Comparison of ENCODE assay signal across 1 cellular context in the genomic region with DNA sequence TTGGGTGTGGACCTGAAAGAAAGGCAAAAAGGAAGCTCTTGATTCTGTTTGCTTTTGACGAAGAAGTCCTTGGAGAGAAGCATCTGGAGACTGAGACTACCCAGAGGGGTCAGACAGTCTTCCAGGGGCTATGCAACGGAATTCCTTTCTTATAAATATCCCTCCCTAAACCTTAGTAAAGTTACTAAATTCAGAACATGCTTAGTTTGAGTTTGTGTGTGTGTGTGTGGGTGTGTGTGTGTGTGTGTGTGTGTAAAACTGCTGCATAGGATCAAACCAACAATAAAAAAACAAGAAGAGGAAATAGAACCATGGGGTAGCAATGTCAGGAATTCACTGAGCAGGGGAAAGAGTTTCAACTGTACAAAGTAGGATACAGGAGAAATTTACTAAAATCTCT.
TF ChIP-seq lines count a peak whose summit lies in the region.

No MANE protein-coding gene starts in this region.

TF ChIP-seq in GM23338, 12 proteins besides CTCF, POLR2A, EP300 and RAD21 (continued from another document):
- TF ChIP-seq, protein P1, sequence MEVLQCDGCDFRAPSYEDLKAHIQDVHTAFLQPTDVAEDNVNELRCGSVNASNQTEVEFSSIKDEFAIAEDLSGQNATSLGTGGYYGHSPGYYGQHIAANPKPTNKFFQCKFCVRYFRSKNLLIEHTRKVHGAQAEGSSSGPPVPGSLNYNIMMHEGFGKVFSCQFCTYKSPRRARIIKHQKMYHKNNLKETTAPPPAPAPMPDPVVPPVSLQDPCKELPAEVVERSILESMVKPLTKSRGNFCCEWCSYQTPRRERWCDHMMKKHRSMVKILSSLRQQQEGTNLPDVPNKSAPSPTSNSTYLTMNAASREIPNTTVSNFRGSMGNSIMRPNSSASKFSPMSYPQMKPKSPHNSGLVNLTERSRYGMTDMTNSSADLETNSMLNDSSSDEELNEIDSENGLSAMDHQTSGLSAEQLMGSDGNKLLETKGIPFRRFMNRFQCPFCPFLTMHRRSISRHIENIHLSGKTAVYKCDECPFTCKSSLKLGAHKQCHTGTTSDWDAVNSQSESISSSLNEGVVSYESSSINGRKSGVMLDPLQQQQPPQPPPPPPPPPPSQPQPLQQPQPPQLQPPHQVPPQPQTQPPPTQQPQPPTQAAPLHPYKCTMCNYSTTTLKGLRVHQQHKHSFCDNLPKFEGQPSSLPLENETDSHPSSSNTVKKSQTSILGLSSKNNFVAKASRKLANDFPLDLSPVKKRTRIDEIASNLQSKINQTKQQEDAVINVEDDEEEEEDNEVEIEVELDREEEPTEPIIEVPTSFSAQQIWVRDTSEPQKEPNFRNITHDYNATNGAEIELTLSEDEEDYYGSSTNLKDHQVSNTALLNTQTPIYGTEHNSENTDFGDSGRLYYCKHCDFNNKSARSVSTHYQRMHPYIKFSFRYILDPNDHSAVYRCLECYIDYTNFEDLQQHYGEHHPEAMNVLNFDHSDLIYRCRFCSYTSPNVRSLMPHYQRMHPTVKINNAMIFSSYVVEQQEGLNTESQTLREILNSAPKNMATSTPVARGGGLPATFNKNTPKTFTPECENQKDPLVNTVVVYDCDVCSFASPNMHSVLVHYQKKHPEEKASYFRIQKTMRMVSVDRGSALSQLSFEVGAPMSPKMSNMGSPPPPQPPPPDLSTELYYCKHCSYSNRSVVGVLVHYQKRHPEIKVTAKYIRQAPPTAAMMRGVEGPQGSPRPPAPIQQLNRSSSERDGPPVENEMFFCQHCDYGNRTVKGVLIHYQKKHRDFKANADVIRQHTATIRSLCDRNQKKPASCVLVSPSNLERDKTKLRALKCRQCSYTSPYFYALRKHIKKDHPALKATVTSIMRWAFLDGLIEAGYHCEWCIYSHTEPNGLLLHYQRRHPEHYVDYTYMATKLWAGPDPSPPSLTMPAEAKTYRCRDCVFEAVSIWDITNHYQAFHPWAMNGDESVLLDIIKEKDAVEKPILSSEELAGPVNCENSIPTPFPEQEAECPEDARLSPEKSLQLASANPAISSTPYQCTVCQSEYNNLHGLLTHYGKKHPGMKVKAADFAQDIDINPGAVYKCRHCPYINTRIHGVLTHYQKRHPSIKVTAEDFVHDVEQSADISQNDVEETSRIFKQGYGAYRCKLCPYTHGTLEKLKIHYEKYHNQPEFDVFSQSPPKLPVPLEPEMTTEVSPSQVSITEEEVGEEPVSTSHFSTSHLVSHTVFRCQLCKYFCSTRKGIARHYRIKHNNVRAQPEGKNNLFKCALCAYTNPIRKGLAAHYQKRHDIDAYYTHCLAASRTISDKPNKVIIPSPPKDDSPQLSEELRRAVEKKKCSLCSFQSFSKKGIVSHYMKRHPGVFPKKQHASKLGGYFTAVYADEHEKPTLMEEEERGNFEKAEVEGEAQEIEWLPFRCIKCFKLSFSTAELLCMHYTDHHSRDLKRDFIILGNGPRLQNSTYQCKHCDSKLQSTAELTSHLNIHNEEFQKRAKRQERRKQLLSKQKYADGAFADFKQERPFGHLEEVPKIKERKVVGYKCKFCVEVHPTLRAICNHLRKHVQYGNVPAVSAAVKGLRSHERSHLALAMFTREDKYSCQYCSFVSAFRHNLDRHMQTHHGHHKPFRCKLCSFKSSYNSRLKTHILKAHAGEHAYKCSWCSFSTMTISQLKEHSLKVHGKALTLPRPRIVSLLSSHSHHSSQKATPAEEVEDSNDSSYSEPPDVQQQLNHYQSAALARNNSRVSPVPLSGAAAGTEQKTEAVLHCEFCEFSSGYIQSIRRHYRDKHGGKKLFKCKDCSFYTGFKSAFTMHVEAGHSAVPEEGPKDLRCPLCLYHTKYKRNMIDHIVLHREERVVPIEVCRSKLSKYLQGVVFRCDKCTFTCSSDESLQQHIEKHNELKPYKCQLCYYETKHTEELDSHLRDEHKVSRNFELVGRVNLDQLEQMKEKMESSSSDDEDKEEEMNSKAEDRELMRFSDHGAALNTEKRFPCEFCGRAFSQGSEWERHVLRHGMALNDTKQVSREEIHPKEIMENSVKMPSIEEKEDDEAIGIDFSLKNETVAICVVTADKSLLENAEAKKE (CRISPR knock-in tag; IDR thresholded peaks at IDR 0.05): no peak
- TF ChIP-seq ZNF114 (CRISPR knock-in tag; IDR thresholded peaks at IDR 0.05) (no peak), EZH2 (IDR thresholded peaks at IDR 0.05; ENCODE audit: low read depth, unreplicated experiment) (no peak), ZNF331 (CRISPR knock-in tag; IDR thresholded peaks at IDR 0.05; ENCODE audit: low read depth) (no peak), EZH2phosphoT487 (IDR thresholded peaks at IDR 0.05; ENCODE audit: unreplicated experiment) (no peak), NANOG (IDR thresholded peaks at IDR 0.05; ENCODE audit: borderline replicate concordance) (no peak), POLR2AphosphoS5 (IDR thresholded peaks at IDR 0.05; ENCODE audit: low read depth) (no peak)
- TF ChIP-seq, protein P2, sequence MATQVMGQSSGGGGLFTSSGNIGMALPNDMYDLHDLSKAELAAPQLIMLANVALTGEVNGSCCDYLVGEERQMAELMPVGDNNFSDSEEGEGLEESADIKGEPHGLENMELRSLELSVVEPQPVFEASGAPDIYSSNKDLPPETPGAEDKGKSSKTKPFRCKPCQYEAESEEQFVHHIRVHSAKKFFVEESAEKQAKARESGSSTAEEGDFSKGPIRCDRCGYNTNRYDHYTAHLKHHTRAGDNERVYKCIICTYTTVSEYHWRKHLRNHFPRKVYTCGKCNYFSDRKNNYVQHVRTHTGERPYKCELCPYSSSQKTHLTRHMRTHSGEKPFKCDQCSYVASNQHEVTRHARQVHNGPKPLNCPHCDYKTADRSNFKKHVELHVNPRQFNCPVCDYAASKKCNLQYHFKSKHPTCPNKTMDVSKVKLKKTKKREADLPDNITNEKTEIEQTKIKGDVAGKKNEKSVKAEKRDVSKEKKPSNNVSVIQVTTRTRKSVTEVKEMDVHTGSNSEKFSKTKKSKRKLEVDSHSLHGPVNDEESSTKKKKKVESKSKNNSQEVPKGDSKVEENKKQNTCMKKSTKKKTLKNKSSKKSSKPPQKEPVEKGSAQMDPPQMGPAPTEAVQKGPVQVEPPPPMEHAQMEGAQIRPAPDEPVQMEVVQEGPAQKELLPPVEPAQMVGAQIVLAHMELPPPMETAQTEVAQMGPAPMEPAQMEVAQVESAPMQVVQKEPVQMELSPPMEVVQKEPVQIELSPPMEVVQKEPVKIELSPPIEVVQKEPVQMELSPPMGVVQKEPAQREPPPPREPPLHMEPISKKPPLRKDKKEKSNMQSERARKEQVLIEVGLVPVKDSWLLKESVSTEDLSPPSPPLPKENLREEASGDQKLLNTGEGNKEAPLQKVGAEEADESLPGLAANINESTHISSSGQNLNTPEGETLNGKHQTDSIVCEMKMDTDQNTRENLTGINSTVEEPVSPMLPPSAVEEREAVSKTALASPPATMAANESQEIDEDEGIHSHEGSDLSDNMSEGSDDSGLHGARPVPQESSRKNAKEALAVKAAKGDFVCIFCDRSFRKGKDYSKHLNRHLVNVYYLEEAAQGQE (IDR thresholded peaks at IDR 0.05; ENCODE audit: unreplicated experiment): no peak
TF ChIP-seq in GM23338: peak in this region for 0.
